In the genomic region with DNA sequence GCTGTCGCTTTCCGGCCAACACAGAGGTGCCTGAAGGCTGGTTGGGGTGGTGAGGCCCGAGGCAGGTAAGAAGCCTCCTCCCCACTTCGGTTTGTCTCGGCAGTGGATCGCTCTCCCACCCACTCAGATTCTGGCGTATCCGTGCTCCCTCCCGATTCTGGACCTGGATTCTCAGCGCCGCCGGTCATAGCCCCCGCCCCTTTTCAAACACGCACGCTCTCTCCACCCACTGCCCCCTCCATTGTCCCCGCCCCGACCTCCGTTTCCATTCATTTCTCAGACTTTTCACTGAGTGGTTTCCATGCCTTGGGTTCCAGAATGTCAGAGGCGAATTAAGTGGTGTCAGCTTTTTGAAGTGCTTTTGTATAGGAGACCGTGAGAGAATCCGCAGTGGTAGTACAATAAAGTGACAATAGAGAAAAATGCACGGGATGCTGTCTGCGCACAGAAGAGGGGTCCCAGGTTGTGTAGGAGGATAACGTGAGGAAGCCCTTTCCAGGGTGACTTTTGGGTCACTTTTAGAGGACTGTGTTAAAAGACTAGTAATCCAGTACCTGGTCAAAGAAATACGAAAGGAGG, we compare ENCODE assay signal across 1 cellular context.
A peak's percentile ranks its signal among the peaks of the same experiment; 100 is the strongest.
TF ChIP-seq lines count a peak whose summit lies in the region.

A gene (plus strand): TSS at position 4 of the 579 bp plus-strand sequence. CDS start 21,221 bp downstream, outside the sequence.

TF ChIP-seq in HepG2, 621 proteins besides CTCF, POLR2A, EP300 and RAD21 (continued from another document and continues in another):
- TF ChIP-seq, protein P1, sequence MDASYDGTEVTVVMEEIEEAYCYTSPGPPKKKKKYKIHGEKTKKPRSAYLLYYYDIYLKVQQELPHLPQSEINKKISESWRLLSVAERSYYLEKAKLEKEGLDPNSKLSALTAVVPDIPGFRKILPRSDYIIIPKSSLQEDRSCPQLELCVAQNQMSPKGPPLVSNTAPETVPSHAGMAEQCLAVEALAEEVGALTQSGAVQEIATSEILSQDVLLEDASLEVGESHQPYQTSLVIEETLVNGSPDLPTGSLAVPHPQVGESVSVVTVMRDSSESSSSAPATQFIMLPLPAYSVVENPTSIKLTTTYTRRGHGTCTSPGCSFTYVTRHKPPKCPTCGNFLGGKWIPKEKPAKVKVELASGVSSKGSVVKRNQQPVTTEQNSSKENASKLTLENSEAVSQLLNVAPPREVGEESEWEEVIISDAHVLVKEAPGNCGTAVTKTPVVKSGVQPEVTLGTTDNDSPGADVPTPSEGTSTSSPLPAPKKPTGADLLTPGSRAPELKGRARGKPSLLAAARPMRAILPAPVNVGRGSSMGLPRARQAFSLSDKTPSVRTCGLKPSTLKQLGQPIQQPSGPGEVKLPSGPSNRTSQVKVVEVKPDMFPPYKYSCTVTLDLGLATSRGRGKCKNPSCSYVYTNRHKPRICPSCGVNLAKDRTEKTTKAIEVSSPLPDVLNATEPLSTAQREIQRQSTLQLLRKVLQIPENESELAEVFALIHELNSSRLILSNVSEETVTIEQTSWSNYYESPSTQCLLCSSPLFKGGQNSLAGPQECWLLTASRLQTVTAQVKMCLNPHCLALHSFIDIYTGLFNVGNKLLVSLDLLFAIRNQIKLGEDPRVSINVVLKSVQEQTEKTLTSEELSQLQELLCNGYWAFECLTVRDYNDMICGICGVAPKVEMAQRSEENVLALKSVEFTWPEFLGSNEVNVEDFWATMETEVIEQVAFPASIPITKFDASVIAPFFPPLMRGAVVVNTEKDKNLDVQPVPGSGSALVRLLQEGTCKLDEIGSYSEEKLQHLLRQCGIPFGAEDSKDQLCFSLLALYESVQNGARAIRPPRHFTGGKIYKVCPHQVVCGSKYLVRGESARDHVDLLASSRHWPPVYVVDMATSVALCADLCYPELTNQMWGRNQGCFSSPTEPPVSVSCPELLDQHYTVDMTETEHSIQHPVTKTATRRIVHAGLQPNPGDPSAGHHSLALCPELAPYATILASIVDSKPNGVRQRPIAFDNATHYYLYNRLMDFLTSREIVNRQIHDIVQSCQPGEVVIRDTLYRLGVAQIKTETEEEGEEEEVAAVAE (CRISPR knock-in tag; IDR thresholded peaks at IDR 0.05; ENCODE audit: borderline replicate concordance): no peak
- TF ChIP-seq, protein P2, sequence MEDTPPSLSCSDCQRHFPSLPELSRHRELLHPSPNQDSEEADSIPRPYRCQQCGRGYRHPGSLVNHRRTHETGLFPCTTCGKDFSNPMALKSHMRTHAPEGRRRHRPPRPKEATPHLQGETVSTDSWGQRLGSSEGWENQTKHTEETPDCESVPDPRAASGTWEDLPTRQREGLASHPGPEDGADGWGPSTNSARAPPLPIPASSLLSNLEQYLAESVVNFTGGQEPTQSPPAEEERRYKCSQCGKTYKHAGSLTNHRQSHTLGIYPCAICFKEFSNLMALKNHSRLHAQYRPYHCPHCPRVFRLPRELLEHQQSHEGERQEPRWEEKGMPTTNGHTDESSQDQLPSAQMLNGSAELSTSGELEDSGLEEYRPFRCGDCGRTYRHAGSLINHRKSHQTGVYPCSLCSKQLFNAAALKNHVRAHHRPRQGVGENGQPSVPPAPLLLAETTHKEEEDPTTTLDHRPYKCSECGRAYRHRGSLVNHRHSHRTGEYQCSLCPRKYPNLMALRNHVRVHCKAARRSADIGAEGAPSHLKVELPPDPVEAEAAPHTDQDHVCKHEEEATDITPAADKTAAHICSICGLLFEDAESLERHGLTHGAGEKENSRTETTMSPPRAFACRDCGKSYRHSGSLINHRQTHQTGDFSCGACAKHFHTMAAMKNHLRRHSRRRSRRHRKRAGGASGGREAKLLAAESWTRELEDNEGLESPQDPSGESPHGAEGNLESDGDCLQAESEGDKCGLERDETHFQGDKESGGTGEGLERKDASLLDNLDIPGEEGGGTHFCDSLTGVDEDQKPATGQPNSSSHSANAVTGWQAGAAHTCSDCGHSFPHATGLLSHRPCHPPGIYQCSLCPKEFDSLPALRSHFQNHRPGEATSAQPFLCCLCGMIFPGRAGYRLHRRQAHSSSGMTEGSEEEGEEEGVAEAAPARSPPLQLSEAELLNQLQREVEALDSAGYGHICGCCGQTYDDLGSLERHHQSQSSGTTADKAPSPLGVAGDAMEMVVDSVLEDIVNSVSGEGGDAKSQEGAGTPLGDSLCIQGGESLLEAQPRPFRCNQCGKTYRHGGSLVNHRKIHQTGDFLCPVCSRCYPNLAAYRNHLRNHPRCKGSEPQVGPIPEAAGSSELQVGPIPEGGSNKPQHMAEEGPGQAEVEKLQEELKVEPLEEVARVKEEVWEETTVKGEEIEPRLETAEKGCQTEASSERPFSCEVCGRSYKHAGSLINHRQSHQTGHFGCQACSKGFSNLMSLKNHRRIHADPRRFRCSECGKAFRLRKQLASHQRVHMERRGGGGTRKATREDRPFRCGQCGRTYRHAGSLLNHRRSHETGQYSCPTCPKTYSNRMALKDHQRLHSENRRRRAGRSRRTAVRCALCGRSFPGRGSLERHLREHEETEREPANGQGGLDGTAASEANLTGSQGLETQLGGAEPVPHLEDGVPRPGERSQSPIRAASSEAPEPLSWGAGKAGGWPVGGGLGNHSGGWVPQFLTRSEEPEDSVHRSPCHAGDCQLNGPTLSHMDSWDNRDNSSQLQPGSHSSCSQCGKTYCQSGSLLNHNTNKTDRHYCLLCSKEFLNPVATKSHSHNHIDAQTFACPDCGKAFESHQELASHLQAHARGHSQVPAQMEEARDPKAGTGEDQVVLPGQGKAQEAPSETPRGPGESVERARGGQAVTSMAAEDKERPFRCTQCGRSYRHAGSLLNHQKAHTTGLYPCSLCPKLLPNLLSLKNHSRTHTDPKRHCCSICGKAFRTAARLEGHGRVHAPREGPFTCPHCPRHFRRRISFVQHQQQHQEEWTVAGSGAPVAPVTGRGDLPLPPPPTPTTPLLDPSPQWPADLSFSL (CRISPR knock-in tag; IDR thresholded peaks at IDR 0.05): no peak
- TF ChIP-seq HNRNPLL (IDR thresholded peaks at IDR 0.05; ENCODE audit: low read depth, low read length, poor library complexity, severe bottlenecking) (peak; percentile 88), ZNF761 (CRISPR knock-in tag; conservative IDR thresholded peaks at IDR 0.05) (peak; percentile 15; the same call in 1 of the 2 replicates), ZNF782 (CRISPR knock-in tag; IDR thresholded peaks at IDR 0.05; ENCODE audit: borderline replicate concordance) (no peak), ZNF160 (CRISPR knock-in tag; IDR thresholded peaks at IDR 0.05) (no peak), LCORL (IDR thresholded peaks at IDR 0.05) (no peak), LCORL (CRISPR knock-in tag; IDR thresholded peaks at IDR 0.05) (no peak), ZBTB20 (CRISPR knock-in tag; IDR thresholded peaks at IDR 0.05; ENCODE audit: borderline replicate concordance, low read depth) (no peak), ZNF564 (CRISPR knock-in tag; IDR thresholded peaks at IDR 0.05) (no peak), ZNF468 (CRISPR knock-in tag; IDR thresholded peaks at IDR 0.05) (no peak), ARID2 (CRISPR knock-in tag; IDR thresholded peaks at IDR 0.05; ENCODE audit: borderline replicate concordance) (no peak), HMG20A (CRISPR knock-in tag; IDR thresholded peaks at IDR 0.05; ENCODE audit: borderline replicate concordance) (no peak), ATF1 (CRISPR knock-in tag; IDR thresholded peaks at IDR 0.05) (0 out of 2 replicates have a peak, but pooled peaks have one; percentile 20), ZBTB21 (CRISPR knock-in tag; IDR thresholded peaks at IDR 0.05) (no peak), GPN1 (CRISPR knock-in tag; IDR thresholded peaks at IDR 0.05; ENCODE audit: borderline replicate concordance) (no peak), ZNF274 (CRISPR knock-in tag; IDR thresholded peaks at IDR 0.05) (0 out of 2 replicates have a peak, but pooled peaks have one; percentile 53), ZMYM4 (CRISPR knock-in tag; IDR thresholded peaks at IDR 0.05) (0 out of 2 replicates have a peak, but pooled peaks have one; percentile 35), MEIS2 (CRISPR knock-in tag; IDR thresholded peaks at IDR 0.05) (no peak)
- TF ChIP-seq, protein P3, sequence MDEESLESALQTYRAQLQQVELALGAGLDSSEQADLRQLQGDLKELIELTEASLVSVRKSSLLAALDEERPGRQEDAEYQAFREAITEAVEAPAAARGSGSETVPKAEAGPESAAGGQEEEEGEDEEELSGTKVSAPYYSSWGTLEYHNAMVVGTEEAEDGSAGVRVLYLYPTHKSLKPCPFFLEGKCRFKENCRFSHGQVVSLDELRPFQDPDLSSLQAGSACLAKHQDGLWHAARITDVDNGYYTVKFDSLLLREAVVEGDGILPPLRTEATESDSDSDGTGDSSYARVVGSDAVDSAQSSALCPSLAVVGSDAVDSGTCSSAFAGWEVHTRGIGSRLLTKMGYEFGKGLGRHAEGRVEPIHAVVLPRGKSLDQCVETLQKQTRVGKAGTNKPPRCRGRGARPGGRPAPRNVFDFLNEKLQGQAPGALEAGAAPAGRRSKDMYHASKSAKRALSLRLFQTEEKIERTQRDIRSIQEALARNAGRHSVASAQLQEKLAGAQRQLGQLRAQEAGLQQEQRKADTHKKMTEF (CRISPR knock-in tag; IDR thresholded peaks at IDR 0.05): no peak
- TF ChIP-seq, protein P4, sequence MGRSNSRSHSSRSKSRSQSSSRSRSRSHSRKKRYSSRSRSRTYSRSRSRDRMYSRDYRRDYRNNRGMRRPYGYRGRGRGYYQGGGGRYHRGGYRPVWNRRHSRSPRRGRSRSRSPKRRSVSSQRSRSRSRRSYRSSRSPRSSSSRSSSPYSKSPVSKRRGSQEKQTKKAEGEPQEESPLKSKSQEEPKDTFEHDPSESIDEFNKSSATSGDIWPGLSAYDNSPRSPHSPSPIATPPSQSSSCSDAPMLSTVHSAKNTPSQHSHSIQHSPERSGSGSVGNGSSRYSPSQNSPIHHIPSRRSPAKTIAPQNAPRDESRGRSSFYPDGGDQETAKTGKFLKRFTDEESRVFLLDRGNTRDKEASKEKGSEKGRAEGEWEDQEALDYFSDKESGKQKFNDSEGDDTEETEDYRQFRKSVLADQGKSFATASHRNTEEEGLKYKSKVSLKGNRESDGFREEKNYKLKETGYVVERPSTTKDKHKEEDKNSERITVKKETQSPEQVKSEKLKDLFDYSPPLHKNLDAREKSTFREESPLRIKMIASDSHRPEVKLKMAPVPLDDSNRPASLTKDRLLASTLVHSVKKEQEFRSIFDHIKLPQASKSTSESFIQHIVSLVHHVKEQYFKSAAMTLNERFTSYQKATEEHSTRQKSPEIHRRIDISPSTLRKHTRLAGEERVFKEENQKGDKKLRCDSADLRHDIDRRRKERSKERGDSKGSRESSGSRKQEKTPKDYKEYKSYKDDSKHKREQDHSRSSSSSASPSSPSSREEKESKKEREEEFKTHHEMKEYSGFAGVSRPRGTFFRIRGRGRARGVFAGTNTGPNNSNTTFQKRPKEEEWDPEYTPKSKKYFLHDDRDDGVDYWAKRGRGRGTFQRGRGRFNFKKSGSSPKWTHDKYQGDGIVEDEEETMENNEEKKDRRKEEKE (IDR thresholded peaks at IDR 0.05): no peak
- TF ChIP-seq, protein P5, sequence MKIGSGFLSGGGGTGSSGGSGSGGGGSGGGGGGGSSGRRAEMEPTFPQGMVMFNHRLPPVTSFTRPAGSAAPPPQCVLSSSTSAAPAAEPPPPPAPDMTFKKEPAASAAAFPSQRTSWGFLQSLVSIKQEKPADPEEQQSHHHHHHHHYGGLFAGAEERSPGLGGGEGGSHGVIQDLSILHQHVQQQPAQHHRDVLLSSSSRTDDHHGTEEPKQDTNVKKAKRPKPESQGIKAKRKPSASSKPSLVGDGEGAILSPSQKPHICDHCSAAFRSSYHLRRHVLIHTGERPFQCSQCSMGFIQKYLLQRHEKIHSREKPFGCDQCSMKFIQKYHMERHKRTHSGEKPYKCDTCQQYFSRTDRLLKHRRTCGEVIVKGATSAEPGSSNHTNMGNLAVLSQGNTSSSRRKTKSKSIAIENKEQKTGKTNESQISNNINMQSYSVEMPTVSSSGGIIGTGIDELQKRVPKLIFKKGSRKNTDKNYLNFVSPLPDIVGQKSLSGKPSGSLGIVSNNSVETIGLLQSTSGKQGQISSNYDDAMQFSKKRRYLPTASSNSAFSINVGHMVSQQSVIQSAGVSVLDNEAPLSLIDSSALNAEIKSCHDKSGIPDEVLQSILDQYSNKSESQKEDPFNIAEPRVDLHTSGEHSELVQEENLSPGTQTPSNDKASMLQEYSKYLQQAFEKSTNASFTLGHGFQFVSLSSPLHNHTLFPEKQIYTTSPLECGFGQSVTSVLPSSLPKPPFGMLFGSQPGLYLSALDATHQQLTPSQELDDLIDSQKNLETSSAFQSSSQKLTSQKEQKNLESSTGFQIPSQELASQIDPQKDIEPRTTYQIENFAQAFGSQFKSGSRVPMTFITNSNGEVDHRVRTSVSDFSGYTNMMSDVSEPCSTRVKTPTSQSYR (CRISPR knock-in tag; IDR thresholded peaks at IDR 0.05; ENCODE audit: borderline replicate concordance): no peak
- TF ChIP-seq, protein P6, sequence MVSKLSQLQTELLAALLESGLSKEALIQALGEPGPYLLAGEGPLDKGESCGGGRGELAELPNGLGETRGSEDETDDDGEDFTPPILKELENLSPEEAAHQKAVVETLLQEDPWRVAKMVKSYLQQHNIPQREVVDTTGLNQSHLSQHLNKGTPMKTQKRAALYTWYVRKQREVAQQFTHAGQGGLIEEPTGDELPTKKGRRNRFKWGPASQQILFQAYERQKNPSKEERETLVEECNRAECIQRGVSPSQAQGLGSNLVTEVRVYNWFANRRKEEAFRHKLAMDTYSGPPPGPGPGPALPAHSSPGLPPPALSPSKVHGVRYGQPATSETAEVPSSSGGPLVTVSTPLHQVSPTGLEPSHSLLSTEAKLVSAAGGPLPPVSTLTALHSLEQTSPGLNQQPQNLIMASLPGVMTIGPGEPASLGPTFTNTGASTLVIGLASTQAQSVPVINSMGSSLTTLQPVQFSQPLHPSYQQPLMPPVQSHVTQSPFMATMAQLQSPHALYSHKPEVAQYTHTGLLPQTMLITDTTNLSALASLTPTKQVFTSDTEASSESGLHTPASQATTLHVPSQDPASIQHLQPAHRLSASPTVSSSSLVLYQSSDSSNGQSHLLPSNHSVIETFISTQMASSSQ (IDR thresholded peaks at IDR 0.05; ENCODE audit: low read depth): no peak
- TF ChIP-seq, protein P6 (CRISPR knock-in tag; IDR thresholded peaks at IDR 0.05; ENCODE audit: borderline replicate concordance): no peak
